1 cellular context compared by ENCODE assay signal in genomic region chr22:42984814-42985540, GRCh38.
TF ChIP-seq lines count a peak whose summit lies in the region.

No MANE protein-coding gene starts in this region.

TF ChIP-seq in H1, 55 proteins besides CTCF, POLR2A, EP300 and RAD21 (continued from another document):
- TF ChIP-seq KDM4A (IDR thresholded peaks at IDR 0.05; ENCODE audit: low read depth, low read length, severe bottlenecking) (no peak), RFX5 (IDR thresholded peaks at IDR 0.05; ENCODE audit: borderline replicate concordance, low read depth, low read length) (no peak)
